1 cellular context compared by ENCODE assay signal in the genomic region with DNA sequence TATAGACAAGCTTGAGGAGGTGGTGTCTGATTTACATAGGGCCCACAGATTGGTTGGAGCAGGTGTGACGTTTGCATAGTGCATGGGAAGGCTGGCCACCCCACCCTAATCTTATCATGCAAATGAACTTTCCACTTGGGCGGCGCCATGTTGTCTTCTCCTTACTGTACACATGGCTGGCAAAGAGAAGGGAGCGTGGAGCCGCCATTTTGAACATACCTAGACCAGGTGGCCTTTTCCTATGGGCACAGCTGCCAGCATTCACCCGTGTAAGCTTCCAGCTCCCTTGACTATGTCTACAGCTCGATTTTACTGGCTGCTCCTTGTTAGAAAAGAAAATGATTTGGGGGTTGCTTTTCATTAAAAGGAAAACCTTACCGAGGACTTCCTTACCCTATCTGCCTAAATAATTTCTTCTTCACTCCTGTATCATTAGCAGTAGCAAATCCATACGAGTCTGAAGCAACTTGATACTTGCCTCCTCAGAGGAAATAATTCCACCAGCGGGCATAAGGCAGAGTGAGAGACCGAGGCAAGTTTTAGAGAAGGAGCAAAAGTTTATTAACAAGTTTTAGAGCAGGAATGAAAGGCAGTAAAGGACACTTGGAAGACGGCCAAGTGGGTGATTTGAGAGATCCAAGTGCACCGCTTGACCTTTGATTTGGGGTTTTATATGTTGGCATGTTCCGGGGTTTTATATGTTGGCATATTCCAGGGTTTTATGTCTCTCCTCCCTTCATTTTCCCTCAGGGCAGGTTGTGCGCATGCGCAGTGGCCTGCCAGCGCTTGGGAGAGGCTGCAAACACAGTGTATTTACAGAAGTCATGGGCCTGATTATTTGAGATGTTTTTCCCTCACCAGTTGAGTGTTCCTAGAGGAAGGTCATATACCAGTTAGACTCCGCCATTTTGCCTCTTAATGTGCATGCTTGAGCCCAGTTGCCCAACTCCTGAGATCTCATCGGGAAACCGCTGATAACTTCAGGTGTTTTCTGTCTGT.
TF ChIP-seq lines count a peak whose summit lies in the region.

No MANE protein-coding gene starts in this region.

TF ChIP-seq in K562, 482 proteins besides CTCF, POLR2A, EP300 and RAD21 (continued from another document and continues in another):
- TF ChIP-seq, protein P1, sequence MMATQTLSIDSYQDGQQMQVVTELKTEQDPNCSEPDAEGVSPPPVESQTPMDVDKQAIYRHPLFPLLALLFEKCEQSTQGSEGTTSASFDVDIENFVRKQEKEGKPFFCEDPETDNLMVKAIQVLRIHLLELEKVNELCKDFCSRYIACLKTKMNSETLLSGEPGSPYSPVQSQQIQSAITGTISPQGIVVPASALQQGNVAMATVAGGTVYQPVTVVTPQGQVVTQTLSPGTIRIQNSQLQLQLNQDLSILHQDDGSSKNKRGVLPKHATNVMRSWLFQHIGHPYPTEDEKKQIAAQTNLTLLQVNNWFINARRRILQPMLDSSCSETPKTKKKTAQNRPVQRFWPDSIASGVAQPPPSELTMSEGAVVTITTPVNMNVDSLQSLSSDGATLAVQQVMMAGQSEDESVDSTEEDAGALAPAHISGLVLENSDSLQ (IDR thresholded peaks at IDR 0.05): peak; percentile 31; the same call in 1 of the 2 replicates
- no peak for TF ChIP-seq NR2C2 (CRISPR knock-in tag; IDR thresholded peaks at IDR 0.05)
- TF ChIP-seq NR2C2 (tag; IDR thresholded peaks at IDR 0.05): peak; percentile 88
- no peak for TF ChIP-seq ZNF282 (CRISPR knock-in tag; IDR thresholded peaks at IDR 0.05)
- TF ChIP-seq LARP7 (IDR thresholded peaks at IDR 0.05): no peak
- TF ChIP-seq NCOA4 (IDR thresholded peaks at IDR 0.05; ENCODE audit: partially characterized antibody): no peak
- no peak for TF ChIP-seq JUNB (CRISPR knock-in tag; conservative IDR thresholded peaks at IDR 0.05)
- TF ChIP-seq TAF1 (IDR thresholded peaks at IDR 0.05; ENCODE audit: control insufficient read depth, extremely low read depth, insufficient read depth, low read length, severe bottlenecking): peak; percentile 55
- TF ChIP-seq, protein P2, sequence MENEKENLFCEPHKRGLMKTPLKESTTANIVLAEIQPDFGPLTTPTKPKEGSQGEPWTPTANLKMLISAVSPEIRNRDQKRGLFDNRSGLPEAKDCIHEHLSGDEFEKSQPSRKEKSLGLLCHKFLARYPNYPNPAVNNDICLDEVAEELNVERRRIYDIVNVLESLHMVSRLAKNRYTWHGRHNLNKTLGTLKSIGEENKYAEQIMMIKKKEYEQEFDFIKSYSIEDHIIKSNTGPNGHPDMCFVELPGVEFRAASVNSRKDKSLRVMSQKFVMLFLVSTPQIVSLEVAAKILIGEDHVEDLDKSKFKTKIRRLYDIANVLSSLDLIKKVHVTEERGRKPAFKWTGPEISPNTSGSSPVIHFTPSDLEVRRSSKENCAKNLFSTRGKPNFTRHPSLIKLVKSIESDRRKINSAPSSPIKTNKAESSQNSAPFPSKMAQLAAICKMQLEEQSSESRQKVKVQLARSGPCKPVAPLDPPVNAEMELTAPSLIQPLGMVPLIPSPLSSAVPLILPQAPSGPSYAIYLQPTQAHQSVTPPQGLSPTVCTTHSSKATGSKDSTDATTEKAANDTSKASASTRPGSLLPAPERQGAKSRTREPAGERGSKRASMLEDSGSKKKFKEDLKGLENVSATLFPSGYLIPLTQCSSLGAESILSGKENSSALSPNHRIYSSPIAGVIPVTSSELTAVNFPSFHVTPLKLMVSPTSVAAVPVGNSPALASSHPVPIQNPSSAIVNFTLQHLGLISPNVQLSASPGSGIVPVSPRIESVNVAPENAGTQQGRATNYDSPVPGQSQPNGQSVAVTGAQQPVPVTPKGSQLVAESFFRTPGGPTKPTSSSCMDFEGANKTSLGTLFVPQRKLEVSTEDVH (IDR thresholded peaks at IDR 0.05; ENCODE audit: low read depth, partially characterized antibody): no peak
- TF ChIP-seq, protein P3, sequence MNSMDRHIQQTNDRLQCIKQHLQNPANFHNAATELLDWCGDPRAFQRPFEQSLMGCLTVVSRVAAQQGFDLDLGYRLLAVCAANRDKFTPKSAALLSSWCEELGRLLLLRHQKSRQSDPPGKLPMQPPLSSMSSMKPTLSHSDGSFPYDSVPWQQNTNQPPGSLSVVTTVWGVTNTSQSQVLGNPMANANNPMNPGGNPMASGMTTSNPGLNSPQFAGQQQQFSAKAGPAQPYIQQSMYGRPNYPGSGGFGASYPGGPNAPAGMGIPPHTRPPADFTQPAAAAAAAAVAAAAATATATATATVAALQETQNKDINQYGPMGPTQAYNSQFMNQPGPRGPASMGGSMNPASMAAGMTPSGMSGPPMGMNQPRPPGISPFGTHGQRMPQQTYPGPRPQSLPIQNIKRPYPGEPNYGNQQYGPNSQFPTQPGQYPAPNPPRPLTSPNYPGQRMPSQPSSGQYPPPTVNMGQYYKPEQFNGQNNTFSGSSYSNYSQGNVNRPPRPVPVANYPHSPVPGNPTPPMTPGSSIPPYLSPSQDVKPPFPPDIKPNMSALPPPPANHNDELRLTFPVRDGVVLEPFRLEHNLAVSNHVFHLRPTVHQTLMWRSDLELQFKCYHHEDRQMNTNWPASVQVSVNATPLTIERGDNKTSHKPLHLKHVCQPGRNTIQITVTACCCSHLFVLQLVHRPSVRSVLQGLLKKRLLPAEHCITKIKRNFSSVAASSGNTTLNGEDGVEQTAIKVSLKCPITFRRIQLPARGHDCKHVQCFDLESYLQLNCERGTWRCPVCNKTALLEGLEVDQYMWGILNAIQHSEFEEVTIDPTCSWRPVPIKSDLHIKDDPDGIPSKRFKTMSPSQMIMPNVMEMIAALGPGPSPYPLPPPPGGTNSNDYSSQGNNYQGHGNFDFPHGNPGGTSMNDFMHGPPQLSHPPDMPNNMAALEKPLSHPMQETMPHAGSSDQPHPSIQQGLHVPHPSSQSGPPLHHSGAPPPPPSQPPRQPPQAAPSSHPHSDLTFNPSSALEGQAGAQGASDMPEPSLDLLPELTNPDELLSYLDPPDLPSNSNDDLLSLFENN (IDR thresholded peaks at IDR 0.05; ENCODE audit: low read depth in 2 of 2, low read length in 2 of 2): no peak
- no peak for TF ChIP-seq KAT2B (IDR thresholded peaks at IDR 0.05; ENCODE audit: low read depth, low read length)
- peak; percentile 76 for TF ChIP-seq FOXJ2 (tag; IDR thresholded peaks at IDR 0.05)
- TF ChIP-seq ARNT (IDR thresholded peaks at IDR 0.05): peak in 1 of 2 experiments; percentile 22; a peak in 1 of 4 replicates
- TF ChIP-seq, protein P4, sequence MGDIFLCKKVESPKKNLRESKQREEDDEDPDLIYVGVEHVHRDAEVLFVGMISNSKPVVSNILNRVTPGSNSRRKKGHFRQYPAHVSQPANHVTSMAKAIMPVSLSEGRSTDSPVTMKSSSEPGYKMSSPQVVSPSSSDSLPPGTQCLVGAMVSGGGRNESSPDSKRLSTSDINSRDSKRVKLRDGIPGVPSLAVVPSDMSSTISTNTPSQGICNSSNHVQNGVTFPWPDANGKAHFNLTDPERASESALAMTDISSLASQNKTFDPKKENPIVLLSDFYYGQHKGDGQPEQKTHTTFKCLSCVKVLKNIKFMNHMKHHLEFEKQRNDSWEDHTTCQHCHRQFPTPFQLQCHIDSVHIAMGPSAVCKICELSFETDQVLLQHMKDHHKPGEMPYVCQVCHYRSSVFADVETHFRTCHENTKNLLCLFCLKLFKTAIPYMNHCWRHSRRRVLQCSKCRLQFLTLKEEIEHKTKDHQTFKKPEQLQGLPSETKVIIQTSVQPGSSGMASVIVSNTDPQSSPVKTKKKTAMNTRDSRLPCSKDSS (IDR thresholded peaks at IDR 0.05; ENCODE audit: low read depth, partially characterized antibody): no peak
- TF ChIP-seq ZNF197 (CRISPR knock-in tag; IDR thresholded peaks at IDR 0.05; ENCODE audit: low read depth): 0 out of 2 replicates have a peak, but pooled peaks have one; percentile 28
- TF ChIP-seq CTBP1 (IDR thresholded peaks at IDR 0.05; ENCODE audit: borderline replicate concordance): 0 out of 2 replicates have a peak, but pooled peaks have one; percentile 8
- peak; percentile 76 for TF ChIP-seq EHMT2 (IDR thresholded peaks at IDR 0.05)
- no peak; the same call in 1 of the 2 replicates for TF ChIP-seq ATF1 (CRISPR knock-in tag; IDR thresholded peaks at IDR 0.05)
- peak; percentile 91 for TF ChIP-seq ATF1 (tag; IDR thresholded peaks at IDR 0.05)
- TF ChIP-seq CREB1 (IDR thresholded peaks at IDR 0.05): peak; percentile 65
- TF ChIP-seq CREB1 (CRISPR knock-in tag; IDR thresholded peaks at IDR 0.05): peak; percentile 58; the same call in 1 of the 2 replicates
- 0 out of 2 replicates have a peak, but pooled peaks have one; percentile 8 for TF ChIP-seq CEBPB (tag; IDR thresholded peaks at IDR 0.05)
- TF ChIP-seq ZNF766 (CRISPR knock-in tag; conservative IDR thresholded peaks at IDR 0.05): peak; percentile 77
- TF ChIP-seq LEF1 (IDR thresholded peaks at IDR 0.05): 0 out of 2 replicates have a peak, but pooled peaks have one; percentile 17
- TF ChIP-seq PPARD (CRISPR knock-in tag; IDR thresholded peaks at IDR 0.05): no peak
- no peak for TF ChIP-seq TOE1 (IDR thresholded peaks at IDR 0.05; ENCODE audit: borderline replicate concordance)
- TF ChIP-seq TOE1 (CRISPR knock-in tag; IDR thresholded peaks at IDR 0.05; ENCODE audit: borderline replicate concordance, low read depth): no peak
- no peak for TF ChIP-seq RBM22 (IDR thresholded peaks at IDR 0.05; ENCODE audit: low read depth, low read length, poor library complexity, severe bottlenecking)
- peak; percentile 56 for TF ChIP-seq HCFC1 (IDR thresholded peaks at IDR 0.05; ENCODE audit: low read depth, low read length)
- TF ChIP-seq, protein P5, sequence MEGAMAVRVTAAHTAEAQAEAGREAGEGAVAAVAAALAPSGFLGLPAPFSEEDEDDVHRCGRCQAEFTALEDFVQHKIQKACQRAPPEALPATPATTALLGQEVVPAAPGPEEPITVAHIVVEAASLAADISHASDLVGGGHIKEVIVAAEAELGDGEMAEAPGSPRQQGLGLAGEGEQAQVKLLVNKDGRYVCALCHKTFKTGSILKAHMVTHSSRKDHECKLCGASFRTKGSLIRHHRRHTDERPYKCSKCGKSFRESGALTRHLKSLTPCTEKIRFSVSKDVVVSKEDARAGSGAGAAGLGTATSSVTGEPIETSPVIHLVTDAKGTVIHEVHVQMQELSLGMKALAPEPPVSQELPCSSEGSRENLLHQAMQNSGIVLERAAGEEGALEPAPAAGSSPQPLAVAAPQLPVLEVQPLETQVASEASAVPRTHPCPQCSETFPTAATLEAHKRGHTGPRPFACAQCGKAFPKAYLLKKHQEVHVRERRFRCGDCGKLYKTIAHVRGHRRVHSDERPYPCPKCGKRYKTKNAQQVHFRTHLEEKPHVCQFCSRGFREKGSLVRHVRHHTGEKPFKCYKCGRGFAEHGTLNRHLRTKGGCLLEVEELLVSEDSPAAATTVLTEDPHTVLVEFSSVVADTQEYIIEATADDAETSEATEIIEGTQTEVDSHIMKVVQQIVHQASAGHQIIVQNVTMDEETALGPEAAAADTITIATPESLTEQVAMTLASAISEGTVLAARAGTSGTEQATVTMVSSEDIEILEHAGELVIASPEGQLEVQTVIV (CRISPR knock-in tag; IDR thresholded peaks at IDR 0.05; ENCODE audit: borderline replicate concordance): no peak
- no peak for TF ChIP-seq HDAC8 (tag; IDR thresholded peaks at IDR 0.05)
- TF ChIP-seq JUND (IDR thresholded peaks at IDR 0.05; ENCODE audit: borderline replicate concordance, low read depth, low read length): no peak; the same call in none of the 2 replicates
- TF ChIP-seq JUND (tag; IDR thresholded peaks at IDR 0.05; ENCODE audit: borderline replicate concordance, low read depth, low read length): no peak
- no peak for TF ChIP-seq RB1 (IDR thresholded peaks at IDR 0.05; ENCODE audit: low read depth)
- TF ChIP-seq, protein P6, sequence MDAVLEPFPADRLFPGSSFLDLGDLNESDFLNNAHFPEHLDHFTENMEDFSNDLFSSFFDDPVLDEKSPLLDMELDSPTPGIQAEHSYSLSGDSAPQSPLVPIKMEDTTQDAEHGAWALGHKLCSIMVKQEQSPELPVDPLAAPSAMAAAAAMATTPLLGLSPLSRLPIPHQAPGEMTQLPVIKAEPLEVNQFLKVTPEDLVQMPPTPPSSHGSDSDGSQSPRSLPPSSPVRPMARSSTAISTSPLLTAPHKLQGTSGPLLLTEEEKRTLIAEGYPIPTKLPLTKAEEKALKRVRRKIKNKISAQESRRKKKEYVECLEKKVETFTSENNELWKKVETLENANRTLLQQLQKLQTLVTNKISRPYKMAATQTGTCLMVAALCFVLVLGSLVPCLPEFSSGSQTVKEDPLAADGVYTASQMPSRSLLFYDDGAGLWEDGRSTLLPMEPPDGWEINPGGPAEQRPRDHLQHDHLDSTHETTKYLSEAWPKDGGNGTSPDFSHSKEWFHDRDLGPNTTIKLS (IDR thresholded peaks at IDR 0.05; ENCODE audit: borderline replicate concordance, low read depth): peak; percentile 73; the same call in 1 of the 2 replicates
- TF ChIP-seq ZNF134 (CRISPR knock-in tag; conservative IDR thresholded peaks at IDR 0.05): peak; percentile 49; the same call in 1 of the 2 replicates
- TF ChIP-seq MTA3 (IDR thresholded peaks at IDR 0.05; ENCODE audit: borderline replicate concordance): peak; percentile 95; the same call in 1 of the 2 replicates
- TF ChIP-seq, protein P7, sequence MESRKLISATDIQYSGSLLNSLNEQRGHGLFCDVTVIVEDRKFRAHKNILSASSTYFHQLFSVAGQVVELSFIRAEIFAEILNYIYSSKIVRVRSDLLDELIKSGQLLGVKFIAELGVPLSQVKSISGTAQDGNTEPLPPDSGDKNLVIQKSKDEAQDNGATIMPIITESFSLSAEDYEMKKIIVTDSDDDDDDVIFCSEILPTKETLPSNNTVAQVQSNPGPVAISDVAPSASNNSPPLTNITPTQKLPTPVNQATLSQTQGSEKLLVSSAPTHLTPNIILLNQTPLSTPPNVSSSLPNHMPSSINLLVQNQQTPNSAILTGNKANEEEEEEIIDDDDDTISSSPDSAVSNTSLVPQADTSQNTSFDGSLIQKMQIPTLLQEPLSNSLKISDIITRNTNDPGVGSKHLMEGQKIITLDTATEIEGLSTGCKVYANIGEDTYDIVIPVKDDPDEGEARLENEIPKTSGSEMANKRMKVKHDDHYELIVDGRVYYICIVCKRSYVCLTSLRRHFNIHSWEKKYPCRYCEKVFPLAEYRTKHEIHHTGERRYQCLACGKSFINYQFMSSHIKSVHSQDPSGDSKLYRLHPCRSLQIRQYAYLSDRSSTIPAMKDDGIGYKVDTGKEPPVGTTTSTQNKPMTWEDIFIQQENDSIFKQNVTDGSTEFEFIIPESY (CRISPR knock-in tag; IDR thresholded peaks at IDR 0.05): no peak
- TF ChIP-seq DNMT1 (IDR thresholded peaks at IDR 0.05): peak; percentile 23; the same call in 1 of the 2 replicates
- TF ChIP-seq, protein P8, sequence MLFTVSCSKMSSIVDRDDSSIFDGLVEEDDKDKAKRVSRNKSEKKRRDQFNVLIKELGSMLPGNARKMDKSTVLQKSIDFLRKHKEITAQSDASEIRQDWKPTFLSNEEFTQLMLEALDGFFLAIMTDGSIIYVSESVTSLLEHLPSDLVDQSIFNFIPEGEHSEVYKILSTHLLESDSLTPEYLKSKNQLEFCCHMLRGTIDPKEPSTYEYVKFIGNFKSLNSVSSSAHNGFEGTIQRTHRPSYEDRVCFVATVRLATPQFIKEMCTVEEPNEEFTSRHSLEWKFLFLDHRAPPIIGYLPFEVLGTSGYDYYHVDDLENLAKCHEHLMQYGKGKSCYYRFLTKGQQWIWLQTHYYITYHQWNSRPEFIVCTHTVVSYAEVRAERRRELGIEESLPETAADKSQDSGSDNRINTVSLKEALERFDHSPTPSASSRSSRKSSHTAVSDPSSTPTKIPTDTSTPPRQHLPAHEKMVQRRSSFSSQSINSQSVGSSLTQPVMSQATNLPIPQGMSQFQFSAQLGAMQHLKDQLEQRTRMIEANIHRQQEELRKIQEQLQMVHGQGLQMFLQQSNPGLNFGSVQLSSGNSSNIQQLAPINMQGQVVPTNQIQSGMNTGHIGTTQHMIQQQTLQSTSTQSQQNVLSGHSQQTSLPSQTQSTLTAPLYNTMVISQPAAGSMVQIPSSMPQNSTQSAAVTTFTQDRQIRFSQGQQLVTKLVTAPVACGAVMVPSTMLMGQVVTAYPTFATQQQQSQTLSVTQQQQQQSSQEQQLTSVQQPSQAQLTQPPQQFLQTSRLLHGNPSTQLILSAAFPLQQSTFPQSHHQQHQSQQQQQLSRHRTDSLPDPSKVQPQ (CRISPR knock-in tag; IDR thresholded peaks at IDR 0.05; ENCODE audit: borderline replicate concordance): no peak
- TF ChIP-seq BACH1 (tag; IDR thresholded peaks at IDR 0.05): no peak; the same call in 1 of the 2 replicates
